9 cellular contexts compared by ENCODE assay signal in genomic region chr5:121949885-121950284, GRCh38. TPM values are rescaled to one million over a fixed set of nuclear protein-coding genes. Genes with fewer than 3 reads are reported as not detected.
DNase-seq lines count a peak whose midpoint lies in the region; ATAC-seq, FAIRE-seq and TF ChIP-seq lines count a peak whose summit lies in the region.
"Had no signal": no experiment of that assay in that cellular context is flagged by ENCODE, and none has a peak within 500 bp of the region (broad histone marks: within the 10 kb centered on the region; RNA-seq: fewer than 3 reads in every experiment).

No MANE protein-coding gene starts in this region.

- CTCF ChIA-PET in Calu3 (lab: Charles Lee) (interaction anchor here (1.0 kb wide), 1 partner anchor 1135 kb away, joined by 3 read pairs; no protein-coding TSS in a partner anchor), IMR-90 (lab: Yijun Ruan, JAX) (interaction anchor here (0.8 to 2.0 kb wide), 4 partner anchors 10 to 1133 kb away, joined by 3 to 9 read pairs (median 6); partner anchors contain the start of gene SRFBP1)

- H3K27ac Mint-ChIP-seq in Calu3 (ENCODE audit: unreplicated experiment) (no peak overlapping the region), neural progenitor cell (no peak overlapping the region)
- H3K27ac Mint-ChIP-seq in stimulated activated memory B cell treated with anti-CD40 and anti-IgM and Interleukin-4, amounts not matched to agents 10 μg/mL and 1 μg/mL and 100 μg/mL, for 72 hours = no peak overlapping the region

- H4K5ac ChIP-seq in IMR-90 (ENCODE audit: low read depth, low read length) = no peak overlapping the region

- no peak overlapping the region for H2BK120ac ChIP-seq in IMR-90 (ENCODE audit: low read depth, low read length)

- WGBS in IMR-90 (ENCODE audit: extremely low coverage in 2 of 2, insufficient read length in 1 of 2), 2 experiments = no CpG with 5 or more reads among the region's 1 CpG

- TF ChIP-seq RAD21 in IMR-90 (IDR thresholded peaks at IDR 0.05; ENCODE audit: low read length) = peak; percentile 86

- TF ChIP-seq CTCF in Calu3 (IDR thresholded peaks at IDR 0.05; ENCODE audit: unreplicated experiment) (peak; percentile 47), IMR-90 (conservative IDR thresholded peaks at IDR 0.05; ENCODE audit: low read depth, low read length) (peak; percentile 77), epithelial cell of esophagus (IDR thresholded peaks at IDR 0.05; ENCODE audit: insufficient read depth, low read depth, low read length, missing control alignments) (peak; percentile 72), neural progenitor cell (IDR thresholded peaks at IDR 0.05) (peak; percentile 80)

- H3K56ac ChIP-seq in IMR-90 (ENCODE audit: extremely low read depth, insufficient read depth, low read length) = no peak overlapping the region

- DNase-seq in Calu3 (peak; percentile 74), IMR-90 (peak; percentile 60), RCC 7860 (ENCODE audit: low spot score) (peak; percentile 29), epithelial cell of esophagus (ENCODE audit: low read depth) (peak; percentile 68), neural progenitor cell (ENCODE audit: low spot score) (peak; percentile 55), NCI-H226 (no peak)

- H4K91ac ChIP-seq in IMR-90 (ENCODE audit: insufficient read depth, low read depth, low read length) = no peak overlapping the region

- H3K9me3 ChIP-seq in IMR-90 (ENCODE audit: control insufficient read depth, insufficient read depth, low read length) (no peaks in the 10 kb centered on the region), neural progenitor cell (ENCODE audit: low read depth) (no peaks in the 10 kb centered on the region)
- H3K9me3 ChIP-seq: ovary had no signal

- FAIRE-seq in RCC 7860 (lab: Jason Lieb, UNC) = peak; percentile 44

- H3K27me3 Mint-ChIP-seq in Calu3 (ENCODE audit: unreplicated experiment) (no peaks in the 10 kb centered on the region), neural progenitor cell (ENCODE audit: insufficient read depth, low read depth) (no peaks in the 10 kb centered on the region)
- H3K27me3 Mint-ChIP-seq in stimulated activated memory B cell treated with anti-CD40 and anti-IgM and Interleukin-4, amounts not matched to agents 10 μg/mL and 1 μg/mL and 100 μg/mL, for 72 hours = no peaks in the 10 kb centered on the region

- H3K4me3 ChIP-seq in IMR-90 (ENCODE audit: insufficient read depth, low read depth, low read length) (no peak overlapping the region), epithelial cell of esophagus (ENCODE audit: low read length) (no peak overlapping the region), neural progenitor cell (no peak overlapping the region)
- H3K4me3 ChIP-seq: ovary had no signal

- no peak overlapping the region for H3K23ac ChIP-seq in IMR-90 (ENCODE audit: low read depth, low read length)

- H3K9ac ChIP-seq in IMR-90 (ENCODE audit: low read depth, low read length) (no peak overlapping the region), neural progenitor cell (no peak overlapping the region)

- peak; percentile 73 for ATAC-seq in GM18907 (IDR thresholded peaks at IDR 0.05; ENCODE audit: unreplicated experiment)
- peak; percentile 89 for ATAC-seq in IMR-90 (ENCODE audit: low read depth)
- no peak for ATAC-seq in stimulated activated memory B cell treated with anti-CD40 and anti-IgM and Interleukin-4, amounts not matched to agents 10 μg/mL and 1 μg/mL and 100 μg/mL, for 72 hours

- no peak overlapping the region for H2BK5ac ChIP-seq in IMR-90 (ENCODE audit: low read depth, low read length, poor library complexity, severe bottlenecking)

- H3K4me1 Mint-ChIP-seq in Calu3 (ENCODE audit: low read depth, unreplicated experiment) (no peaks in the 10 kb centered on the region), neural progenitor cell (no peaks in the 10 kb centered on the region)
- H3K4me1 Mint-ChIP-seq in stimulated activated memory B cell treated with anti-CD40 and anti-IgM and Interleukin-4, amounts not matched to agents 10 μg/mL and 1 μg/mL and 100 μg/mL, for 72 hours = no peaks in the 10 kb centered on the region

- no peak overlapping the region for H4K8ac ChIP-seq in IMR-90 (ENCODE audit: low read depth in 2 of 2, low read length in 2 of 2)

- no peaks in the 10 kb centered on the region for H3K79me1 ChIP-seq in IMR-90 (ENCODE audit: low read depth in 1 of 2, low read length in 2 of 2)

- H3K4me2 ChIP-seq in IMR-90 (ENCODE audit: low read depth, low read length) = no peak overlapping the region
- no peak overlapping the region for H3K4me2 ChIP-seq in neural progenitor cell

- H3K14ac ChIP-seq in IMR-90 (replicated peaks; ENCODE audit: low read depth, low read length) = no peak overlapping the region

- no peak overlapping the region for H2AK9ac ChIP-seq in IMR-90 (replicated peaks; ENCODE audit: low read depth, low read length, poor library complexity)

- H3K9me3 Mint-ChIP-seq in Calu3 (ENCODE audit: low read depth, unreplicated experiment) (peaks cover 2% of the 10 kb centered on the region), neural progenitor cell (peaks cover 5% of the 10 kb centered on the region)
- H3K9me3 Mint-ChIP-seq in stimulated activated memory B cell treated with anti-CD40 and anti-IgM and Interleukin-4, amounts not matched to agents 10 μg/mL and 1 μg/mL and 100 μg/mL, for 72 hours = no peaks in the 10 kb centered on the region

- POLR2A ChIA-PET in IMR-90 (lab: Charles Lee; ENCODE audit: unreplicated experiment) = no interaction called here

- H3K4me1 ChIP-seq in IMR-90 (ENCODE audit: control insufficient read depth, insufficient read depth, low read length) = no peaks in the 10 kb centered on the region
- H3K4me1 ChIP-seq in neural progenitor cell = no peaks in the 10 kb centered on the region

- no peak overlapping the region for H3K4ac ChIP-seq in IMR-90 (ENCODE audit: low read depth, low read length)

- H3K18ac ChIP-seq in IMR-90 (ENCODE audit: low read depth, low read length) = no peak overlapping the region

- H3K27ac ChIP-seq in IMR-90 (ENCODE audit: insufficient read depth, low read length) (no peak overlapping the region), neural progenitor cell (no peak overlapping the region)
- H3K27ac ChIP-seq: ovary had no signal

- no peaks in the 10 kb centered on the region for H3K36me3 ChIP-seq in IMR-90 (ENCODE audit: control insufficient read depth, insufficient read depth, low read length)
- H3K36me3 ChIP-seq in neural progenitor cell = no peaks in the 10 kb centered on the region
- H3K36me3 ChIP-seq: ovary had no signal

- no peak for TF ChIP-seq POLR2A in IMR-90 (IDR thresholded peaks at IDR 0.05; ENCODE audit: low read depth, low read length)

- BruUV-seq in Calu3 (replicated peaks; lab: Mats Ljungman, UMichigan) (no TSS peak), IMR-90 (replicated peaks; lab: Mats Ljungman, UMichigan) (no TSS peak)

- in situ Hi-C loops in IMR-90 (cut with MboI; ENCODE audit: low sequenced_read_pairs) = loop anchor here (25.0 kb wide), 4 partner anchors 462 to 2013 kb away; partner anchors contain the start of gene PRR16

- H2BK15ac ChIP-seq in IMR-90 (ENCODE audit: low read depth, low read length) = no peak overlapping the region

- no peaks in the 10 kb centered on the region for H3F3A ChIP-seq in neural progenitor cell (ENCODE audit: low read depth)

- no peaks in the 10 kb centered on the region for H3K79me2 ChIP-seq in neural progenitor cell (ENCODE audit: low read depth)

- no peak overlapping the region for H2AK5ac ChIP-seq in IMR-90 (ENCODE audit: low read depth, low read length)

- intact Hi-C loops in Calu3 (cut with micrococcal nuclease; ENCODE audit: unreplicated experiment) (loop anchor here (2.0 to 10.0 kb wide), 5 partner anchors 1133 to 1885 kb away; no protein-coding TSS in a partner anchor), IMR-90 (cut with micrococcal nuclease) (loop anchor here (5.0 to 10.0 kb wide), 3 partner anchors 605 to 1483 kb away; no protein-coding TSS in a partner anchor)

- H3K36me3 Mint-ChIP-seq in Calu3 (ENCODE audit: insufficient read depth, unreplicated experiment) (no peaks in the 10 kb centered on the region), neural progenitor cell (no peaks in the 10 kb centered on the region)
- H3K36me3 Mint-ChIP-seq in stimulated activated memory B cell treated with anti-CD40 and anti-IgM and Interleukin-4, amounts not matched to agents 10 μg/mL and 1 μg/mL and 100 μg/mL, for 72 hours = no peaks in the 10 kb centered on the region

- H2AFZ ChIP-seq in IMR-90 (replicated peaks; ENCODE audit: low read length, poor library complexity) (no peak overlapping the region), neural progenitor cell (replicated peaks) (no peak overlapping the region)

- H3K27me3 ChIP-seq in IMR-90 (ENCODE audit: control insufficient read depth, insufficient read depth, low read length) (no peaks in the 10 kb centered on the region), neural progenitor cell (no peaks in the 10 kb centered on the region)
- H3K27me3 ChIP-seq: ovary had no signal

- dilution Hi-C loops in IMR-90 (cut with HindIII; ENCODE audit: low sequenced_read_pairs, unreplicated experiment) = no loop called here

- H4K20me1 ChIP-seq in IMR-90 (ENCODE audit: insufficient read depth, low read length) (no peaks in the 10 kb centered on the region), neural progenitor cell (ENCODE audit: low read depth) (no peaks in the 10 kb centered on the region)

- H2BK20ac ChIP-seq in IMR-90 (ENCODE audit: low read depth, low read length) = no peak overlapping the region

- no peaks in the 10 kb centered on the region for H3K9me1 ChIP-seq in IMR-90 (ENCODE audit: insufficient read depth, low read length)

- H3K4me3 Mint-ChIP-seq in Calu3 (ENCODE audit: low read depth, unreplicated experiment) (no peak overlapping the region), neural progenitor cell (no peak overlapping the region)
- H3K4me3 Mint-ChIP-seq in stimulated activated memory B cell treated with anti-CD40 and anti-IgM and Interleukin-4, amounts not matched to agents 10 μg/mL and 1 μg/mL and 100 μg/mL, for 72 hours = no peak overlapping the region

TF ChIP-seq in IMR-90, 13 proteins besides CTCF, POLR2A, EP300 and RAD21 (continues in another document):
- TF ChIP-seq MXI1 (IDR thresholded peaks at IDR 0.05; ENCODE audit: borderline replicate concordance, low read depth, low read length) = no peak
- TF ChIP-seq SMC3 (IDR thresholded peaks at IDR 0.05; ENCODE audit: low read depth, low read length) = peak; percentile 64
- no peak for TF ChIP-seq FOS (IDR thresholded peaks at IDR 0.05; ENCODE audit: low read depth, low read length)
- TF ChIP-seq NFE2L2 (IDR thresholded peaks at IDR 0.05; ENCODE audit: low read depth, low read length) = no peak
- TF ChIP-seq MAFK (IDR thresholded peaks at IDR 0.05; ENCODE audit: low read depth, low read length) = no peak
- peak; percentile 71 for TF ChIP-seq CEBPB (IDR thresholded peaks at IDR 0.05; ENCODE audit: low read depth, low read length)

RNA-seq across cellular contexts. Expression of gene SRFBP1, which starts 11.9 kb away (rescaled TPM):
- total RNA-seq in Calu3 (2022) (27.3 and 30.6 TPM in 2 replicates), IMR-90 (2012; rRNA removed) (8.1 and 16.4 TPM in 2 replicates), neural progenitor cell (ENCODE audit: low replicate concordance) (17.7 and 25.0 TPM in 2 replicates)
- polyA plus RNA-seq in IMR-90 (2012; rRNA removed) = 2.4 and 3.3 TPM in 2 replicates
- polyA plus RNA-seq in IMR-90 (2012; cell fraction: cytosol; rRNA removed) = 0.23 and 0.57 TPM in 2 replicates
- polyA plus RNA-seq in IMR-90 (2012; cell fraction: nucleus; rRNA removed; ENCODE audit: low replicate concordance) = 0.14 and 1.2 TPM in 2 replicates
